Comparison of ENCODE assay signal across 2 cellular contexts in the genomic region with DNA sequence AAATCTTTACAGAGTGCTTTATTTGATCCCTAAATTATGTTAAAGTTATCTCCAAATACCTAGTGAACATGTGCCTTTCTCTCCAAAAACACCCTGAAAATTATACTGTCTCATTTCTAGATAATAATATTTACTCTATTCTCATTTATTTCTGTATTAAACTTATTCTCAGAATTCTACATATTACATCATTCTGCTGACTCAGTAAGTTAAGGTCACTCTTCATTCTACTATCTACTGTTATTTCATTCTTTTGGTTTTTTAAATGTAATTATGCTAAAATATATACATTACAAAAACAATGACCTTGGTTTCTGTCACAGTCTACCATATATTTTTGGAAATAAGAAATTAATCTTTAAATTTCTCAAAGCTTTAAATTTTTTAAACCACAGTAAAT.
TF ChIP-seq lines count a peak whose summit lies in the region.

No MANE protein-coding gene starts in this region.

TF ChIP-seq in A549, 52 proteins besides CTCF, POLR2A, EP300 and RAD21:
- no peak for TF ChIP-seq HES2 (IDR thresholded peaks at IDR 0.05)
- no peak for TF ChIP-seq RNF2 (IDR thresholded peaks at IDR 0.05; ENCODE audit: borderline replicate concordance, low read depth)
- peak; percentile 87 for TF ChIP-seq MAFK (IDR thresholded peaks at IDR 0.05; ENCODE audit: partially characterized antibody)
- no peak for TF ChIP-seq CHD4 (IDR thresholded peaks at IDR 0.05; ENCODE audit: borderline replicate concordance)
- TF ChIP-seq EHF (CRISPR knock-in tag; IDR thresholded peaks at IDR 0.05) = no peak
- no peak for TF ChIP-seq SMC3 (IDR thresholded peaks at IDR 0.05)
- no peak for TF ChIP-seq FOXS1 (CRISPR knock-in tag; IDR thresholded peaks at IDR 0.05)

TF ChIP-seq in H1, 55 proteins besides CTCF, POLR2A, EP300 and RAD21:
- TF ChIP-seq MAFK (IDR thresholded peaks at IDR 0.05; ENCODE audit: low read depth, low read length) (peak; percentile 75), CHD2 (IDR thresholded peaks at IDR 0.05; ENCODE audit: low read length) (no peak), CBX8 (IDR thresholded peaks at IDR 0.05; ENCODE audit: borderline replicate concordance, low read depth, low read length) (no peak)
